In the genomic region with DNA sequence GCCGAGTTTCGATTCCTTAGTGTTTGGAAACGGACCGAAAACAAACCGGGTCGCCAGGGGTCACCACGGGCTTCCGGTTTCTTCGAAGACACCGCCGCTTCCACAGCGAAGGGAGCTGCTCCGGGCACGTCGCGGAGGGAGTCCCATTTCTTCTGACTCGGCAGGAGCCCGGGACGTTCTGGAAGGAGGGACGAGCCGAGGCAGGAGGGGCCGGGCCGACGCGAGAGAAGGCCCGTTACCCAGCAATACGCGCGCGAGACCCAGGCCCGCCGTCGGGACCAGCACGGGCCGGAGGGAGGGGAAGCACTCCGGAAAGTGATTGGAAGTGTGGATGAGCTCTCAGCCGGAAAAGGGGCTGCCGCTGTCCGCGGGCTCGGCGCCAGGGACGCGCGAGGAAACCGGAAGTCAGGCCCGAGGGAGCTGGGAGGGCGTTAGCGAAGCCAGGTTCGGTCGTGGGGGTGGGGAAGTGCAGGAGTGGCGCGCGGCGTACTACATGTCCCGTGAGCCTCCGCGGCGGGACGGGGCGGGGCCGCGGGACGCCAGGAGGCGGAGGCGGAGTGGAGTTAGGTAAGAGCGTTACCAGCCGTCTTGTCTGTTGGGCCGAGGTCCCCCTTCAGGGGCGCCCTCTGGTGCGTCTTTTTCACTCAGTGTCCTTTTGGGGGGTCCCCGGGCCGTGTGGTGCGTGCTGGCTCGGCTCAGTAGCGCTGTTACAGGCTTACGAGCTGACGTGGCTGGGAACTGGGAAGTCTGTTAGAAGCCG, we compare ENCODE assay signal across 1 cellular context.
A peak's percentile ranks its signal among the peaks of the same experiment; 100 is the strongest.
TF ChIP-seq lines count a peak whose summit lies in the region.

AZI2 (minus strand) TSS at position 188 of the 760 bp plus-strand sequence. CDS start 8,207 bp downstream, outside the sequence.
A gene with protein sequence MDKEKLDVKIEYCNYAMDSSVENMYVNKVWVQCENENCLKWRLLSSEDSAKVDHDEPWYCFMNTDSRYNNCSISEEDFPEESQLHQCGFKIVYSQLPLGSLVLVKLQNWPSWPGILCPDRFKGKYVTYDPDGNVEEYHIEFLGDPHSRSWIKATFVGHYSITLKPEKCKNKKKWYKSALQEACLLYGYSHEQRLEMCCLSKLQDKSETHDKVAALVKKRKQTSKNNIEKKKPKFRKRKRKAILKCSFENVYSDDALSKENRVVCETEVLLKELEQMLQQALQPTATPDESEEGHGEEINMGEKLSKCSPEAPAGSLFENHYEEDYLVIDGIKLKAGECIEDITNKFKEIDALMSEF (plus strand): TSS at position 85 of the 760 bp plus-strand sequence. CDS start 64,348 bp downstream, outside the sequence.

TF ChIP-seq in GM23338, 12 proteins besides CTCF, POLR2A, EP300 and RAD21:
- peak; percentile 36 for TF ChIP-seq REST (IDR thresholded peaks at IDR 0.05; ENCODE audit: unreplicated experiment)
- TF ChIP-seq ZNF114 (CRISPR knock-in tag; IDR thresholded peaks at IDR 0.05): no peak
- no peak for TF ChIP-seq STAT1 (IDR thresholded peaks at IDR 0.05; ENCODE audit: unreplicated experiment)
- no peak for TF ChIP-seq NANOG (IDR thresholded peaks at IDR 0.05; ENCODE audit: borderline replicate concordance)
- TF ChIP-seq ZNF331 (CRISPR knock-in tag; IDR thresholded peaks at IDR 0.05; ENCODE audit: low read depth): no peak
- TF ChIP-seq ETS1 (IDR thresholded peaks at IDR 0.05): peak; percentile 86
- TF ChIP-seq EZH2 (IDR thresholded peaks at IDR 0.05; ENCODE audit: low read depth, unreplicated experiment): no peak
- TF ChIP-seq ZNF462 (CRISPR knock-in tag; IDR thresholded peaks at IDR 0.05): no peak
- TF ChIP-seq POLR2AphosphoS5 (IDR thresholded peaks at IDR 0.05; ENCODE audit: low read depth): peak; percentile 48; the same call in 1 of the 2 replicates
- TF ChIP-seq JUNB (IDR thresholded peaks at IDR 0.05; ENCODE audit: unreplicated experiment): no peak
- TF ChIP-seq EZH2phosphoT487 (IDR thresholded peaks at IDR 0.05; ENCODE audit: unreplicated experiment): no peak
- TF ChIP-seq CREB1 (CRISPR knock-in tag; IDR thresholded peaks at IDR 0.05; ENCODE audit: low read depth): peak; percentile 51
